Comparison of ENCODE assay signal across 10 cellular contexts in genomic region chr6:82712826-82713225, GRCh38.
DNase-seq lines count a peak whose midpoint lies in the region; ATAC-seq and TF ChIP-seq lines count a peak whose summit lies in the region.
"Had no signal": no experiment of that assay in that cellular context is flagged by ENCODE, and none has a peak within 500 bp of the region (broad histone marks: within the 10 kb centered on the region; RNA-seq: fewer than 3 reads in every experiment).

No MANE protein-coding gene starts in this region.

- DNase-seq in cardiac muscle cell (ENCODE audit: low read depth in 1 of 2, low spot score in 1 of 2): peak in 1 of 2 donors; percentile 2
- DNase-seq in left cardiac atrium: no peak
- DNase-seq in LoVo (ENCODE audit: low spot score): peak; percentile 36
- no peak for DNase-seq in mammary epithelial cell
- no peak for DNase-seq in transverse colon
- DNase-seq in MG63: no peak
- DNase-seq in activated gamma-delta T cell treated with Interleukin-2 at 50 U/mL for 16 hours: no peak
- DNase-seq: Calu3, testis had no signal

- in situ Hi-C loops in mammary epithelial cell (cut with MboI; ENCODE audit: low sequenced_read_pairs in 2 of 2) (no loop called here), transverse colon (cut with MboI; ENCODE audit: low pct_ligation_motif_present in 1 of 4, low pct_unique_long_range_greater_than_20kb in 1 of 4, low sequenced_read_pairs in 3 of 4) (no loop called here)

- no peak overlapping the region for H2AFZ ChIP-seq in mammary epithelial cell (ENCODE audit: low read depth, low read length)

- intact Hi-C loops in left cardiac atrium (cut with DNase I) (loop anchor here in 1 of 2 donors (10.0 kb wide), 1 partner anchor 438 kb away; no protein-coding TSS in a partner anchor), mammary epithelial cell (cut with micrococcal nuclease) (loop anchor here (2.0 to 10.0 kb wide), 2 partner anchors 344 to 438 kb away; no protein-coding TSS in a partner anchor), transverse colon (cut with DNase I; ENCODE audit: low total_unique reads) (no loop called here)

- no peak for TF ChIP-seq EP300 in transverse colon (IDR thresholded peaks at IDR 0.05; ENCODE audit: low read depth)

- CTCF ChIA-PET in mammary epithelial cell (lab: Charles Lee; ENCODE audit: low non-redundant PET): interaction anchor here (0.6 kb wide), 1 partner anchor 57 kb away, joined by 4 read pairs; no protein-coding TSS in a partner anchor

- H3K9me3 ChIP-seq in cardiac muscle cell (ENCODE audit: low read depth) (no peaks in the 10 kb centered on the region), mammary epithelial cell (replicated peaks; ENCODE audit: insufficient read depth, low read length) (no peaks in the 10 kb centered on the region), transverse colon (no peaks in the 10 kb centered on the region), MG63 (no peaks in the 10 kb centered on the region)
- H3K9me3 ChIP-seq: testis had no signal

- H3K27ac ChIP-seq in cardiac muscle cell (no peak overlapping the region), mammary epithelial cell (ENCODE audit: insufficient read depth, low read depth, low read length) (no peak overlapping the region), transverse colon (no peak overlapping the region)
- H3K27ac ChIP-seq: testis had no signal

- dilution Hi-C loops in mammary epithelial cell (cut with HindIII; ENCODE audit: low sequenced_read_pairs): no loop called here

- H3K27me3 ChIP-seq in cardiac muscle cell (no peaks in the 10 kb centered on the region), mammary epithelial cell (ENCODE audit: insufficient read depth, low read length) (no peaks in the 10 kb centered on the region), transverse colon (no peaks in the 10 kb centered on the region), MG63 (no peaks in the 10 kb centered on the region)
- H3K27me3 ChIP-seq: testis had no signal

- no peaks in the 10 kb centered on the region for H3K79me2 ChIP-seq in mammary epithelial cell (ENCODE audit: insufficient read depth, low read length)

- H3K4me3 ChIP-seq in cardiac muscle cell (no peak overlapping the region), mammary epithelial cell (replicated peaks in 1 of 3; ENCODE audit: insufficient read depth in 1 of 3, low read depth in 2 of 3, low read length in 3 of 3) (no peak overlapping the region), transverse colon (no peak overlapping the region), MG63 (no peak overlapping the region)
- H3K4me3 ChIP-seq: testis had no signal

- no peaks in the 10 kb centered on the region for H3K36me3 ChIP-seq in cardiac muscle cell
- H3K36me3 ChIP-seq in mammary epithelial cell (ENCODE audit: insufficient read depth, low read length): no peaks in the 10 kb centered on the region
- H3K36me3 ChIP-seq in transverse colon: no peaks in the 10 kb centered on the region
- no peaks in the 10 kb centered on the region for H3K36me3 ChIP-seq in MG63

- H3K4me1 ChIP-seq in cardiac muscle cell (ENCODE audit: low read depth) (no peaks in the 10 kb centered on the region), mammary epithelial cell (ENCODE audit: insufficient read depth, low read length) (no peaks in the 10 kb centered on the region), transverse colon (peaks cover 0 to 6% (median 0%) of the 10 kb centered on the region in 4 donors)
- H3K4me1 ChIP-seq: testis had no signal

- TF ChIP-seq CTCF in cardiac muscle cell (IDR thresholded peaks at IDR 0.05; ENCODE audit: low read depth, low read length) (peak; percentile 31), mammary epithelial cell (conservative IDR thresholded peaks at IDR 0.05 in 1 of 2, IDR thresholded peaks at IDR 0.05 in 1 of 2; ENCODE audit: extremely low read depth in 1 of 2, insufficient read depth in 1 of 2, low read depth in 1 of 2, low read length in 2 of 2) (peak; percentile 51), transverse colon (IDR thresholded peaks at IDR 0.05) (peak in 4 of 5 experiments; percentile 27 to 42 (median 36))

- no peak overlapping the region for H3K4me2 ChIP-seq in mammary epithelial cell (ENCODE audit: insufficient read depth, low read depth, low read length)

- no peak overlapping the region for H3K9ac ChIP-seq in mammary epithelial cell (ENCODE audit: insufficient read depth, low read length)

- ATAC-seq in left cardiac atrium: no peak
- ATAC-seq in GM19397 (IDR thresholded peaks at IDR 0.05; ENCODE audit: unreplicated experiment): no peak

- no peaks in the 10 kb centered on the region for H4K20me1 ChIP-seq in mammary epithelial cell (ENCODE audit: insufficient read depth, low read length)

- BruUV-seq in mammary epithelial cell (replicated peaks; lab: Mats Ljungman, UMichigan): no TSS peak

- 0% methylated on average over 1 of the region's 1 CpG for WGBS in mammary epithelial cell (ENCODE audit: low coverage, missing lambda C conversion rate)
- 0 to 21% methylated on average over 1 of the region's 1 CpG for WGBS in transverse colon (ENCODE audit: low coverage in 1 of 2), 2 donors

- TF ChIP-seq POLR2A in transverse colon (IDR thresholded peaks at IDR 0.05): no peak
